ENCODE assay signal across 23 cellular contexts in genomic region chr2:196528486-196529223, GRCh38.
DNase-seq lines count a peak whose midpoint lies in the region; ATAC-seq and TF ChIP-seq lines count a peak whose summit lies in the region.
"Had no signal": no experiment of that assay in that cellular context is flagged by ENCODE, and none has a peak within 500 bp of the region (broad histone marks: within the 10 kb centered on the region; RNA-seq: fewer than 3 reads in every experiment).

No MANE protein-coding gene starts in this region.

- 65 to 69% methylated on average over 1 of the region's 1 CpG for WGBS in sigmoid colon, 2 donors

- no peaks in the 10 kb centered on the region for H3K27me3 ChIP-seq in sigmoid colon
- H3K27me3 ChIP-seq: breast epithelium, esophagus squamous epithelium, vagina had no signal

- H3K9me3 ChIP-seq in sigmoid colon, result no peaks in the 10 kb centered on the region
- H3K9me3 ChIP-seq: breast epithelium, esophagus squamous epithelium, vagina had no signal

- H3K4me1 Mint-ChIP-seq in natural killer cell treated with Interleukin-12 subunit alpha and Interleukin-12 subunit beta and Interleukin-15 and Interleukin-18, amount 100 ng/mL, for 72 hours (ENCODE audit: low read depth in 2 of 2), result peaks cover 0 to 14% of the 10 kb centered on the region in 2 donors
- H3K4me1 Mint-ChIP-seq in natural killer cell, result no peaks in the 10 kb centered on the region
- H3K4me1 Mint-ChIP-seq in activated T-helper 2 cell treated with anti-CD3 and anti-CD28 coated beads, Interferon-gamma antibody, Interleukin-2, Interleukin-4, amounts not matched to agents 10 μg/mL and 5 μg/mL and 100 μg/mL, durations not matched to agents 14 hours and 24 hours and 36 hours (ENCODE audit: low read depth), result peaks cover 32% of the 10 kb centered on the region
- H3K4me1 Mint-ChIP-seq: CD14-positive monocyte, memory B cell had no signal

- H3K4me3 ChIP-seq in fibroblast of the aortic adventitia (ENCODE audit: low read depth, low read length), result no peak overlapping the region
- no peak overlapping the region for H3K4me3 ChIP-seq in sigmoid colon
- H3K4me3 ChIP-seq: breast epithelium, esophagus squamous epithelium, vagina had no signal

- peak overlapping the region in 1 of 2 donors; percentile 60 for H3K27ac Mint-ChIP-seq in natural killer cell treated with Interleukin-12 subunit alpha and Interleukin-12 subunit beta and Interleukin-15 and Interleukin-18, amount 100 ng/mL, for 72 hours
- H3K27ac Mint-ChIP-seq in natural killer cell, result no peak overlapping the region
- peak overlapping the region; percentile 55 for H3K27ac Mint-ChIP-seq in activated T-helper 2 cell treated with anti-CD3 and anti-CD28 coated beads, Interferon-gamma antibody, Interleukin-2, Interleukin-4, amounts not matched to agents 10 μg/mL and 5 μg/mL and 100 μg/mL, durations not matched to agents 14 hours and 24 hours and 36 hours
- H3K27ac Mint-ChIP-seq: activated CD4-positive, alpha-beta T cell treated with anti-CD3 and anti-CD28 coated beads, Interleukin-2, amount 10 ng/mL, durations not matched to agents 7 days and 5 days; CD14-positive monocyte; memory B cell had no signal

- intact Hi-C loops in natural killer cell (cut with micrococcal nuclease) (no loop called here), sigmoid colon (cut with DNase I) (no loop called here)
- intact Hi-C loops in activated T-helper 2 cell treated with anti-CD3 and anti-CD28 coated beads, Interferon-gamma antibody, Interleukin-2, Interleukin-4, amounts not matched to agents 10 μg/mL and 5 μg/mL and 100 μg/mL, durations not matched to agents 14 hours and 24 hours and 36 hours (cut with micrococcal nuclease), result no loop called here

- no peaks in the 10 kb centered on the region for H3K36me3 ChIP-seq in sigmoid colon
- H3K36me3 ChIP-seq: breast epithelium, esophagus squamous epithelium, vagina had no signal

- peak overlapping the region; percentile 19 for H3K4me3 Mint-ChIP-seq in natural killer cell treated with Interleukin-12 subunit alpha and Interleukin-12 subunit beta and Interleukin-15 and Interleukin-18, amount 100 ng/mL, for 72 hours
- no peak overlapping the region for H3K4me3 Mint-ChIP-seq in natural killer cell
- H3K4me3 Mint-ChIP-seq in activated T-helper 2 cell treated with anti-CD3 and anti-CD28 coated beads, Interferon-gamma antibody, Interleukin-2, Interleukin-4, amounts not matched to agents 10 μg/mL and 5 μg/mL and 100 μg/mL, durations not matched to agents 14 hours and 24 hours and 36 hours (ENCODE audit: low read depth), result no peak overlapping the region
- H3K4me3 Mint-ChIP-seq: activated CD4-positive, alpha-beta T cell treated with anti-CD3 and anti-CD28 coated beads, Interleukin-2, amount 10 ng/mL, durations not matched to agents 7 days and 5 days; CD14-positive monocyte; memory B cell had no signal

- TF ChIP-seq CTCF in natural killer cell (IDR thresholded peaks at IDR 0.05), result no peak
- no peak for TF ChIP-seq CTCF in fibroblast of the aortic adventitia (IDR thresholded peaks at IDR 0.05; ENCODE audit: insufficient read depth, low read length)
- no peak for TF ChIP-seq CTCF in sigmoid colon (IDR thresholded peaks at IDR 0.05)

- DNase-seq in natural killer cell treated with Interleukin-12 subunit alpha and Interleukin-12 subunit beta and Interleukin-15 and Interleukin-18, amount 100 ng/mL, for 72 hours (ENCODE audit: low spot score), result no peak
- DNase-seq in natural killer cell (no peak), fibroblast of the aortic adventitia (ENCODE audit: low read depth) (peak; percentile 54), dermis blood vessel endothelial cell (no peak), sigmoid colon (no peak), HuH-7 (ENCODE audit: low spot score) (no peak), NK-92 (lab: John Stamatoyannopoulos, UW; ENCODE audit: unreplicated experiment) (no peak)
- no peak for DNase-seq in activated T-helper 2 cell treated with anti-CD3 and anti-CD28 coated beads, Interferon-gamma antibody, Interleukin-2, Interleukin-4, amounts not matched to agents 10 μg/mL and 5 μg/mL and 100 μg/mL, durations not matched to agents 14 hours and 24 hours and 36 hours (ENCODE audit: low spot score)
- DNase-seq: activated CD4-positive, alpha-beta T cell treated with anti-CD3 and anti-CD28 coated beads, Interleukin-2, amount 10 ng/mL, durations not matched to agents 7 days and 5 days; activated gamma-delta T cell treated with Interleukin-2 at 50 U/mL for 16 hours; cortex of kidney; EL; esophagus squamous epithelium; glutamatergic neuron; left colon; NCI-H1105 treated with DMSO at 0.1 percent for 48 hours; NCI-H2081; NCI-H82 had no signal

- no peaks in the 10 kb centered on the region for H3K36me3 Mint-ChIP-seq in natural killer cell treated with Interleukin-12 subunit alpha and Interleukin-12 subunit beta and Interleukin-15 and Interleukin-18, amount 100 ng/mL, for 72 hours
- no peaks in the 10 kb centered on the region for H3K36me3 Mint-ChIP-seq in natural killer cell
- no peaks in the 10 kb centered on the region for H3K36me3 Mint-ChIP-seq in activated T-helper 2 cell treated with anti-CD3 and anti-CD28 coated beads, Interferon-gamma antibody, Interleukin-2, Interleukin-4, amounts not matched to agents 10 μg/mL and 5 μg/mL and 100 μg/mL, durations not matched to agents 14 hours and 24 hours and 36 hours (ENCODE audit: low read depth)
- H3K36me3 Mint-ChIP-seq: CD14-positive monocyte, memory B cell had no signal

- no peaks in the 10 kb centered on the region for H3K9me3 Mint-ChIP-seq in natural killer cell treated with Interleukin-12 subunit alpha and Interleukin-12 subunit beta and Interleukin-15 and Interleukin-18, amount 100 ng/mL, for 72 hours
- peaks cover 0 to 2% of the 10 kb centered on the region in 2 donors for H3K9me3 Mint-ChIP-seq in natural killer cell
- H3K9me3 Mint-ChIP-seq in activated T-helper 2 cell treated with anti-CD3 and anti-CD28 coated beads, Interferon-gamma antibody, Interleukin-2, Interleukin-4, amounts not matched to agents 10 μg/mL and 5 μg/mL and 100 μg/mL, durations not matched to agents 14 hours and 24 hours and 36 hours, result peaks cover 3% of the 10 kb centered on the region
- H3K9me3 Mint-ChIP-seq: memory B cell had no signal

- peak; percentile 55 to 86 for ATAC-seq in natural killer cell treated with Interleukin-12 subunit alpha and Interleukin-12 subunit beta and Interleukin-15 and Interleukin-18, amount 100 ng/mL, for 72 hours
- ATAC-seq in natural killer cell, result no peak
- ATAC-seq: left colon, SK-N-SH treated with all-trans-retinoic acid at 6 μM for 48 hours had no signal

- peaks cover 0 to under 1% (median 0%) of the 10 kb centered on the region in 4 donors for H3K4me1 ChIP-seq in sigmoid colon
- H3K4me1 ChIP-seq: breast epithelium, esophagus squamous epithelium, vagina had no signal

- H3K27ac ChIP-seq in sigmoid colon, result no peak overlapping the region
- H3K27ac ChIP-seq: breast epithelium, esophagus squamous epithelium, vagina had no signal

- H3K27me3 Mint-ChIP-seq in natural killer cell treated with Interleukin-12 subunit alpha and Interleukin-12 subunit beta and Interleukin-15 and Interleukin-18, amount 100 ng/mL, for 72 hours, result no peaks in the 10 kb centered on the region
- peaks cover 2 to 6% of the 10 kb centered on the region in 2 donors for H3K27me3 Mint-ChIP-seq in natural killer cell (ENCODE audit: low read depth in 2 of 2)
- H3K27me3 Mint-ChIP-seq in activated T-helper 2 cell treated with anti-CD3 and anti-CD28 coated beads, Interferon-gamma antibody, Interleukin-2, Interleukin-4, amounts not matched to agents 10 μg/mL and 5 μg/mL and 100 μg/mL, durations not matched to agents 14 hours and 24 hours and 36 hours (ENCODE audit: low read depth), result no peaks in the 10 kb centered on the region

- no peak for TF ChIP-seq EP300 in sigmoid colon (IDR thresholded peaks at IDR 0.05)

- TF ChIP-seq POLR2A in sigmoid colon (IDR thresholded peaks at IDR 0.05), result no peak

Comparison
In these comparisons a context has a peak if more than half of its experiments do, and no peak if none do; other contexts are left out.
1. ATAC-seq: peak in natural killer cell treated with Interleukin-12 subunit alpha and Interleukin-12 subunit beta and Interleukin-15 and Interleukin-18, amount 100 ng/mL, for 72 hours (2 of 2); none in natural killer cell (0 of 3).